8 cellular contexts compared by ENCODE assay signal in the genomic region with DNA sequence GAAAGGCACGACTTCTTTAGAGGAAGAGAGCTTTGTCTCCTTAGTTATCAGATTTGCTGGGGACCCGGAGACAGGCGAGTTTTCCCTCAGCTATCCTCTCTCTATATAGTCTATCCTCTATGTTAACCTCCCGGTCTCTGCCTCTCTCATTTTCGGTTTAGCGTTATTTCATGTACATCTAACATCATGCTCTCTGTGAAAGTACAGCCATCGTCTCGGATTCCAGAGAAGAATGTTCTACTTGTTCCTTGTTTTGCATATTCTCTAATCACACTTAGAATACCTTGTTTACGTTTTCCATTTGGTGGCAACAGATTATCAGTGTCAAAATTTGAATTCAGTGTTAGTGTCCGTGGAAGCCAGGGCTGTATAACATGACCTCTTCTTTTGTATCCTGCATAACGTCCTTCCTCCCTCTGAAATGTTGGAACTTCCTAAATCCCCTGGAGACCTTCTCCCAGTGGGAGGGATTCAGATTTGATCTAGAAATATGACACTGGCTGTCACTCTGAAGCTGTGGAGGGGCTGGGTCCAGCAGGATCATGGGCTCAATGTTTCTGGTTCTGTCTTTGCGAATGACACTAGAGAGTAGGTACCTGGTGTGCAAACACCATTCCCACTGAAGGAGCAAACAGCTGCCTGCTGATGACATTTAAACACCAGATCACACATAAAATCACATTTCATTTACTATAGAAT. TPM values are rescaled to one million over a fixed set of nuclear protein-coding genes. Genes with fewer than 3 reads are reported as not detected.
DNase-seq lines count a peak whose midpoint lies in the region; ATAC-seq, FAIRE-seq and TF ChIP-seq lines count a peak whose summit lies in the region.

No MANE protein-coding gene starts in this region.

- H3K27me3 ChIP-seq in WERI-Rb-1 (ENCODE audit: insufficient read depth, low read depth, severe bottlenecking), result no peaks in the 10 kb centered on the region
- peaks cover 0 to 9% (median 0%) of the 10 kb centered on the region in 9 donors for H3K27me3 ChIP-seq in heart left ventricle
- H3K27me3 ChIP-seq in rectal smooth muscle tissue (ENCODE audit: control insufficient read depth, insufficient read depth, low read length), result no peaks in the 10 kb centered on the region

- ATAC-seq in activated CD4-positive, alpha-beta T cell treated with anti-CD3 and anti-CD28 coated beads for 36 hours, result peak; percentile 30
- ATAC-seq in HG02852 (IDR thresholded peaks at IDR 0.05; ENCODE audit: unreplicated experiment) (peak; percentile 32), heart left ventricle (peak in 3 of 4 donors; percentile 47 to 51 (median 49))

- peak overlapping the region; percentile 60 for H3K4me3 Mint-ChIP-seq in activated CD4-positive, alpha-beta T cell treated with anti-CD3 and anti-CD28 coated beads for 36 hours

- CTCF ChIA-PET in activated CD4-positive, alpha-beta T cell treated with anti-CD3 and anti-CD28 coated beads for 36 hours (lab: Charles Lee), result interaction anchor here (1.0 to 1.1 kb wide), 2 partner anchors 21 to 23 kb away, joined by 3 read pairs; no protein-coding TSS in a partner anchor

- H3K27ac ChIP-seq in WERI-Rb-1 (peak overlapping the region; percentile 82), heart left ventricle (peak overlapping the region; percentile 25 to 87 (median 77)), rectal smooth muscle tissue (ENCODE audit: low read depth, low read length) (no peak overlapping the region)

- H3K9me3 ChIP-seq in WERI-Rb-1 (ENCODE audit: severe bottlenecking), result no peaks in the 10 kb centered on the region
- no peaks in the 10 kb centered on the region for H3K9me3 ChIP-seq in heart left ventricle

- H3K9ac ChIP-seq in rectal smooth muscle tissue (ENCODE audit: low read length), result no peak overlapping the region

- POLR2A ChIA-PET in activated CD4-positive, alpha-beta T cell treated with anti-CD3 and anti-CD28 coated beads for 36 hours (lab: Charles Lee), result no interaction called here

- no peak for FAIRE-seq in GM12891 (lab: Jason Lieb, UNC)

- no peak for DNase-seq in activated CD4-positive, alpha-beta T cell treated with anti-CD3 and anti-CD28 coated beads for 36 hours
- DNase-seq in activated CD4-positive, alpha-beta T cell treated with anti-CD3 and anti-CD28 coated beads, Interleukin-2, amount 50 U/mL, for 48 hours, result no peak
- DNase-seq in WERI-Rb-1, result no peak
- DNase-seq in heart left ventricle, result no peak
- DNase-seq in GM12891 (ENCODE audit: insufficient read length, low spot score), result no peak
- no peak for DNase-seq in iPS-NIHi11 (ENCODE audit: low spot score)

- no peak overlapping the region for H3K27ac Mint-ChIP-seq in activated CD4-positive, alpha-beta T cell treated with anti-CD3 and anti-CD28 coated beads for 36 hours

- no peak for TF ChIP-seq POLR2A in heart left ventricle (IDR thresholded peaks at IDR 0.05)
- no peak for TF ChIP-seq POLR2A in GM12891 (IDR thresholded peaks at IDR 0.05; ENCODE audit: low read depth, low read length)

- H3K4me1 Mint-ChIP-seq in activated CD4-positive, alpha-beta T cell treated with anti-CD3 and anti-CD28 coated beads for 36 hours, result peaks cover 5% of the 10 kb centered on the region

- intact Hi-C loops in activated CD4-positive, alpha-beta T cell treated with anti-CD3 and anti-CD28 coated beads for 36 hours (cut with DNase I, micrococcal nuclease), result no loop called here
- intact Hi-C loops in heart left ventricle (cut with DNase I), result loop anchor here in 6 of 10 donors (2.0 to 10.0 kb wide), 7 partner anchors 53 to 312 kb away; a partner anchor contains a TSS

- H3K36me3 ChIP-seq in WERI-Rb-1 (peaks cover 5% of the 10 kb centered on the region; the same call in 1 of the 2 replicates), heart left ventricle (no peaks in the 10 kb centered on the region), rectal smooth muscle tissue (ENCODE audit: control insufficient read depth, insufficient read depth, low read length) (no peaks in the 10 kb centered on the region)

- H3K4me1 ChIP-seq in heart left ventricle (peaks cover 0 to 14% (median 3%) of the 10 kb centered on the region in 12 donors), rectal smooth muscle tissue (ENCODE audit: control insufficient read depth, insufficient read depth, low read length) (no peaks in the 10 kb centered on the region)

- 5 to 9% (median 6%) methylated on average over 12 of the region's 12 CpGs for WGBS in heart left ventricle, 4 donors

- H3K9me3 Mint-ChIP-seq in activated CD4-positive, alpha-beta T cell treated with anti-CD3 and anti-CD28 coated beads for 36 hours (ENCODE audit: low read depth), result no peaks in the 10 kb centered on the region

- TF ChIP-seq CTCF in WERI-Rb-1 (IDR thresholded peaks at IDR 0.05; ENCODE audit: low read depth, low read length) (no peak), heart left ventricle (IDR thresholded peaks at IDR 0.05) (no peak)

- H3K36me3 Mint-ChIP-seq in activated CD4-positive, alpha-beta T cell treated with anti-CD3 and anti-CD28 coated beads for 36 hours (ENCODE audit: low read depth), result no peaks in the 10 kb centered on the region

- H3K27me3 Mint-ChIP-seq in activated CD4-positive, alpha-beta T cell treated with anti-CD3 and anti-CD28 coated beads for 36 hours, result peaks cover 31% of the 10 kb centered on the region

- H3K4me3 ChIP-seq in WERI-Rb-1 (ENCODE audit: low read depth, low read length), result peak overlapping the region; percentile 69
- peak overlapping the region; percentile 37 to 83 (median 70) for H3K4me3 ChIP-seq in heart left ventricle
- peak overlapping the region; percentile 90 for H3K4me3 ChIP-seq in rectal smooth muscle tissue (ENCODE audit: low read length)

TF ChIP-seq in GM12891, 5 proteins besides CTCF, POLR2A, EP300 and RAD21:
- no peak for TF ChIP-seq POLR2AphosphoS5 (IDR thresholded peaks at IDR 0.05; ENCODE audit: low read depth, low read length)
- no peak for TF ChIP-seq TAF1 (IDR thresholded peaks at IDR 0.05; ENCODE audit: low read depth, low read length)
- TF ChIP-seq SPI1 (IDR thresholded peaks at IDR 0.05; ENCODE audit: low read depth, low read length), result no peak
- TF ChIP-seq POU2F2 (IDR thresholded peaks at IDR 0.05; ENCODE audit: low read depth, low read length), result no peak
- no peak for TF ChIP-seq PAX5 (IDR thresholded peaks at IDR 0.05; ENCODE audit: insufficient read depth, low read length, severe bottlenecking)

RNA-seq across cellular contexts. Expression of a gene that starts 0.7 kb away (rescaled TPM):
- not detected for total RNA-seq in activated CD4-positive, alpha-beta T cell treated with anti-CD3 and anti-CD28 coated beads for 36 hours
- 1 to 10 TPM in 3 of 9 donors, under 1 TPM in 4, not detected in 2; 0.32 to 8.9 (median 0.97) TPM for total RNA-seq in heart left ventricle
- under 1 TPM; 0.69 to 0.80 TPM for polyA plus RNA-seq in heart left ventricle
- not detected for polyA plus RNA-seq in GM12891 (2012; ENCODE audit: low read depth, missing spikeins)

RNA-seq across cellular contexts. Expression of a gene that starts 40.7 kb away (rescaled TPM):
- not detected for total RNA-seq in activated CD4-positive, alpha-beta T cell treated with anti-CD3 and anti-CD28 coated beads for 36 hours
- under 1 TPM in 1 of 9 donors, not detected in 8; 0.51 TPM for total RNA-seq in heart left ventricle
- under 1 TPM; 0.08 to 0.10 TPM for polyA plus RNA-seq in heart left ventricle
- polyA plus RNA-seq in GM12891 (2012; ENCODE audit: low read depth, missing spikeins), result not detected

RNA-seq across cellular contexts. Expression of a gene that starts 51.2 kb away (rescaled TPM):
- not detected for total RNA-seq in activated CD4-positive, alpha-beta T cell treated with anti-CD3 and anti-CD28 coated beads for 36 hours
- total RNA-seq in heart left ventricle, result 1 to 10 TPM in 2 of 9 donors, under 1 TPM in 4, not detected in 3; 0.42 to 1.7 (median 0.57) TPM
- under 1 TPM in 1 of 2 donors, not detected in 1; 0.68 TPM for polyA plus RNA-seq in heart left ventricle
- not detected for polyA plus RNA-seq in GM12891 (2012; ENCODE audit: low read depth, missing spikeins)

RNA-seq across cellular contexts. Expression of a gene that starts 57.4 kb away (rescaled TPM):
- not detected for total RNA-seq in activated CD4-positive, alpha-beta T cell treated with anti-CD3 and anti-CD28 coated beads for 36 hours
- 1 to 10 TPM in 1 of 9 donors, under 1 TPM in 2, not detected in 6; 0.48 to 2.6 (median 0.51) TPM for total RNA-seq in heart left ventricle
- under 1 TPM in 1 of 2 donors, not detected in 1; 0.65 TPM for polyA plus RNA-seq in heart left ventricle
- polyA plus RNA-seq in GM12891 (2012; ENCODE audit: low read depth, missing spikeins), result not detected

RNA-seq across cellular contexts. Expression of a gene that starts 59.8 kb away (rescaled TPM):
- not detected for total RNA-seq in activated CD4-positive, alpha-beta T cell treated with anti-CD3 and anti-CD28 coated beads for 36 hours
- 10 to 100 TPM in 3 of 9 donors, 1 to 10 TPM in 6; 1.8 to 33.6 (median 5.9) TPM for total RNA-seq in heart left ventricle
- polyA plus RNA-seq in heart left ventricle, result 1 to 10 TPM; 8.4 to 9.0 TPM
- not detected for polyA plus RNA-seq in GM12891 (2012; ENCODE audit: low read depth, missing spikeins)

Comparison
In these comparisons a context has a peak if more than half of its experiments do, and no peak if none do; other contexts are left out.
1. intact Hi-C loops: an anchor here in heart left ventricle (2.0 to 10.0 kb wide); none called in activated CD4-positive, alpha-beta T cell treated with anti-CD3 and anti-CD28 coated beads for 36 hours.